ENCODE assay signal across 1 cellular context in the genomic region with DNA sequence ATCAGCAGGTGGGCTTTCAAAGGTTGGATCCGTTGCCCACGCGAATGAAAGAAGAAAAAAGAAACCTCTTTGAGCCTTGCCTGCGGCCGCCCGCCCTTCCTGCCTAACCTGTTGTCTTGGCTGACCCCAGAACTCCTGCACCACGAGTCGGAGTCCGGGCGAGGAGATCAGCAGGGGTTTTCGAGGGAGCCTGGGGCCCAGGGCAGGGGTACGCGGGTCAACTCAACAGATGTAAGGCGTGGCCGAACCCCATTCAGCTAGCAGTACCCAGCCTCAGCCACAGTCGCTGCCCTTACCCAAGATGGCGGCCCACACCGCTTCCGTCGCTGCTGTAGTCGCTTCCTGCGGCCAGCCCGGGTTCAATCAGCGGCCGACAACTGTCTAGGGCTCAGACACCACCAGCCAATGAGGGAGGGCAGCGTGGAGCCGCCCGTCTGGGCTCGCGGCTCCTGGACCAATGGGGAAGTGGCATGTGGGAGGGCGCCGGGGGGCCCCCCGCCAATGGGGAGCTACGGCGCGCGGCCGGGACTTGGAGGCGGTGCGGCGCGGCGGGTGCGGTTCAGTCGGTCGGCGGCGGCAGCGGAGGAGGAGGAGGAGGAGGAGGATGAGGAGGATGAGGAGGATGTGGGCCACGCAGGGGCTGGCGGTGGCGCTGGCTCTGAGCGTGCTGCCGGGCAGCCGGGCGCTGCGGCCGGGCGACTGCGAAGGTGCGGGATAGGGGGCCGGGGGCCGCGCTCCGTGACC.
TF ChIP-seq lines count a peak whose summit lies in the region.

Gene MANF (plus strand): TSS at position 562 of the 744 bp plus-strand sequence. CDS start 52 bp downstream, at position 614.

TF ChIP-seq in SK-N-SH, 30 proteins besides CTCF, POLR2A, EP300 and RAD21 (continued from another document):
- TF ChIP-seq, protein P1, sequence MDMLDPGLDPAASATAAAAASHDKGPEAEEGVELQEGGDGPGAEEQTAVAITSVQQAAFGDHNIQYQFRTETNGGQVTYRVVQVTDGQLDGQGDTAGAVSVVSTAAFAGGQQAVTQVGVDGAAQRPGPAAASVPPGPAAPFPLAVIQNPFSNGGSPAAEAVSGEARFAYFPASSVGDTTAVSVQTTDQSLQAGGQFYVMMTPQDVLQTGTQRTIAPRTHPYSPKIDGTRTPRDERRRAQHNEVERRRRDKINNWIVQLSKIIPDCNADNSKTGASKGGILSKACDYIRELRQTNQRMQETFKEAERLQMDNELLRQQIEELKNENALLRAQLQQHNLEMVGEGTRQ (IDR thresholded peaks at IDR 0.05; ENCODE audit: borderline replicate concordance, low read depth, low read length), result peak; percentile 13; the same call in 1 of the 2 replicates
- TF ChIP-seq, protein P2, sequence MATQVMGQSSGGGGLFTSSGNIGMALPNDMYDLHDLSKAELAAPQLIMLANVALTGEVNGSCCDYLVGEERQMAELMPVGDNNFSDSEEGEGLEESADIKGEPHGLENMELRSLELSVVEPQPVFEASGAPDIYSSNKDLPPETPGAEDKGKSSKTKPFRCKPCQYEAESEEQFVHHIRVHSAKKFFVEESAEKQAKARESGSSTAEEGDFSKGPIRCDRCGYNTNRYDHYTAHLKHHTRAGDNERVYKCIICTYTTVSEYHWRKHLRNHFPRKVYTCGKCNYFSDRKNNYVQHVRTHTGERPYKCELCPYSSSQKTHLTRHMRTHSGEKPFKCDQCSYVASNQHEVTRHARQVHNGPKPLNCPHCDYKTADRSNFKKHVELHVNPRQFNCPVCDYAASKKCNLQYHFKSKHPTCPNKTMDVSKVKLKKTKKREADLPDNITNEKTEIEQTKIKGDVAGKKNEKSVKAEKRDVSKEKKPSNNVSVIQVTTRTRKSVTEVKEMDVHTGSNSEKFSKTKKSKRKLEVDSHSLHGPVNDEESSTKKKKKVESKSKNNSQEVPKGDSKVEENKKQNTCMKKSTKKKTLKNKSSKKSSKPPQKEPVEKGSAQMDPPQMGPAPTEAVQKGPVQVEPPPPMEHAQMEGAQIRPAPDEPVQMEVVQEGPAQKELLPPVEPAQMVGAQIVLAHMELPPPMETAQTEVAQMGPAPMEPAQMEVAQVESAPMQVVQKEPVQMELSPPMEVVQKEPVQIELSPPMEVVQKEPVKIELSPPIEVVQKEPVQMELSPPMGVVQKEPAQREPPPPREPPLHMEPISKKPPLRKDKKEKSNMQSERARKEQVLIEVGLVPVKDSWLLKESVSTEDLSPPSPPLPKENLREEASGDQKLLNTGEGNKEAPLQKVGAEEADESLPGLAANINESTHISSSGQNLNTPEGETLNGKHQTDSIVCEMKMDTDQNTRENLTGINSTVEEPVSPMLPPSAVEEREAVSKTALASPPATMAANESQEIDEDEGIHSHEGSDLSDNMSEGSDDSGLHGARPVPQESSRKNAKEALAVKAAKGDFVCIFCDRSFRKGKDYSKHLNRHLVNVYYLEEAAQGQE (IDR thresholded peaks at IDR 0.05; ENCODE audit: low read depth, low read length), result no peak
- TF ChIP-seq YY1 (IDR thresholded peaks at IDR 0.05; ENCODE audit: low read depth) (peak; percentile 98), RCOR1 (IDR thresholded peaks at IDR 0.05; ENCODE audit: low read length) (peak; percentile 56), GATA2 (CRISPR knock-in tag; IDR thresholded peaks at IDR 0.05) (peak; percentile 4; the same call in 1 of the 2 replicates), GABPA (IDR thresholded peaks at IDR 0.05; ENCODE audit: low read depth) (peak; percentile 92), CHD2 (IDR thresholded peaks at IDR 0.05; ENCODE audit: low read length, partially characterized antibody) (peak; percentile 88)
- TF ChIP-seq, protein P3, sequence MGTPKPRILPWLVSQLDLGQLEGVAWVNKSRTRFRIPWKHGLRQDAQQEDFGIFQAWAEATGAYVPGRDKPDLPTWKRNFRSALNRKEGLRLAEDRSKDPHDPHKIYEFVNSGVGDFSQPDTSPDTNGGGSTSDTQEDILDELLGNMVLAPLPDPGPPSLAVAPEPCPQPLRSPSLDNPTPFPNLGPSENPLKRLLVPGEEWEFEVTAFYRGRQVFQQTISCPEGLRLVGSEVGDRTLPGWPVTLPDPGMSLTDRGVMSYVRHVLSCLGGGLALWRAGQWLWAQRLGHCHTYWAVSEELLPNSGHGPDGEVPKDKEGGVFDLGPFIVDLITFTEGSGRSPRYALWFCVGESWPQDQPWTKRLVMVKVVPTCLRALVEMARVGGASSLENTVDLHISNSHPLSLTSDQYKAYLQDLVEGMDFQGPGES (IDR thresholded peaks at IDR 0.05; ENCODE audit: low read depth, low read length), result peak; percentile 91
- TF ChIP-seq, protein P4, sequence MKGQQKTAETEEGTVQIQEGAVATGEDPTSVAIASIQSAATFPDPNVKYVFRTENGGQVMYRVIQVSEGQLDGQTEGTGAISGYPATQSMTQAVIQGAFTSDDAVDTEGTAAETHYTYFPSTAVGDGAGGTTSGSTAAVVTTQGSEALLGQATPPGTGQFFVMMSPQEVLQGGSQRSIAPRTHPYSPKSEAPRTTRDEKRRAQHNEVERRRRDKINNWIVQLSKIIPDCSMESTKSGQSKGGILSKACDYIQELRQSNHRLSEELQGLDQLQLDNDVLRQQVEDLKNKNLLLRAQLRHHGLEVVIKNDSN (IDR thresholded peaks at IDR 0.05; ENCODE audit: borderline replicate concordance, low read depth), result no peak; the same call in 1 of the 2 replicates
